Comparison of ENCODE assay signal across 4 cellular contexts in the genomic region with DNA sequence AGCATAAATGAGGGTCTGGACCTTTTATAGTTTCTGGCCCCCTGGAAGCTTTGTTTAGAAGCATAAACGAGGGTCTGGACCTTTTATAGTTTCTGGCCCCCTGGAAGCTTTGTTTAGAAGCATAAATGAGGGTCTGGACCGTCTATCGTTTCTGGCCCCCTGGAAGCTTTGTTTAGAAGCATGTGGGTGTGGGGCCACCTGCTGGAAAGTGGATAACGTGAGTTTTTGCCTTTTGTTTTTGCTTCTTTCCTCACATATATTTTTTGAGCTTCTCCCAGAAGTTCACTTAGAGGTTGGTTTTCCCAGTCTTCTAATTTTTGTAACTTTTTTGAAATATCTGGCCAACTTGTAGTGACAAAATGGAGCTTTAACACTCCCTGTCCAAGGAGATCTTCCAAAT. TPM values are rescaled to one million over a fixed set of nuclear protein-coding genes. Genes with fewer than 3 reads are reported as not detected.
DNase-seq lines count a peak whose midpoint lies in the region; ATAC-seq, FAIRE-seq and TF ChIP-seq lines count a peak whose summit lies in the region.
"Not testable (repeated sequence)": the region's sequence is repeated elsewhere in the genome, so short reads cannot be mapped to it uniquely, and the experiment has no call there.

No MANE protein-coding gene starts in this region.

- H3K9me3 ChIP-seq in DND-41 (ENCODE audit: insufficient read depth, low read length, severe bottlenecking) = peaks cover 26% of the 10 kb centered on the region
- not testable (repeated sequence) for H3K9me3 ChIP-seq in kidney (ENCODE audit: control insufficient read depth in 1 of 2, low read length in 2 of 2)

- H3K4me3 ChIP-seq in DND-41 (ENCODE audit: low read depth in 1 of 2, low read length in 2 of 2); NB4 (ENCODE audit: low read depth, low read length); astrocyte of the cerebellum (ENCODE audit: low read depth, low read length); kidney (ENCODE audit: low read length in 2 of 2): not testable (repeated sequence)

- H4K20me1 ChIP-seq in DND-41 (ENCODE audit: insufficient read depth, low read length) = not testable (repeated sequence)

- intact Hi-C loops in kidney (cut with DNase I) = not testable (repeated sequence)

- ATAC-seq in DND-41 (ENCODE audit: insufficient read depth, low read depth) = not testable (repeated sequence)

- in situ Hi-C loops in astrocyte of the cerebellum (cut with HindIII; ENCODE audit: low sequenced_read_pairs) = not testable (repeated sequence)

- not testable (repeated sequence) for H3K79me2 ChIP-seq in DND-41 (ENCODE audit: insufficient read depth, low read length)

- H3K36me3 ChIP-seq in DND-41 (ENCODE audit: insufficient read depth, low read length); kidney (ENCODE audit: control insufficient read depth in 1 of 2, insufficient read depth in 2 of 2, low read length in 2 of 2): not testable (repeated sequence)

- H3K27me3 ChIP-seq in DND-41 (ENCODE audit: insufficient read depth, low read length, poor library complexity) = not testable (repeated sequence)

- TF ChIP-seq CTCF in DND-41 (IDR thresholded peaks at IDR 0.05; ENCODE audit: borderline replicate concordance, extremely low read depth, low read length, poor library complexity, severe bottlenecking) (peak; percentile 17), NB4 (IDR thresholded peaks at IDR 0.05; ENCODE audit: low read depth, low read length) (peak; percentile 8), astrocyte of the cerebellum (IDR thresholded peaks at IDR 0.05; ENCODE audit: low read depth, low read length, missing control alignments) (peak; percentile 18), kidney (IDR thresholded peaks at IDR 0.05; ENCODE audit: borderline replicate concordance, extremely low read depth, insufficient read depth) (peak; percentile 30)

- H2AFZ ChIP-seq in DND-41 (ENCODE audit: low read depth, low read length) = not testable (repeated sequence)

- not testable (repeated sequence) for H3K9ac ChIP-seq in DND-41 (ENCODE audit: low read depth, low read length); kidney (ENCODE audit: low read length in 2 of 2)

- not testable (repeated sequence) for H3K4me2 ChIP-seq in DND-41 (ENCODE audit: insufficient read depth, low read length)

- DNase-seq in DND-41; astrocyte of the cerebellum (ENCODE audit: low read depth); kidney: not testable (repeated sequence)
- peak; percentile 38 for DNase-seq in NB4 (ENCODE audit: low read depth)

- TF ChIP-seq POLR2A in NB4 (IDR thresholded peaks at IDR 0.05; ENCODE audit: extremely low read depth, insufficient read length) = not testable (repeated sequence)

- not testable (repeated sequence) for H3K4me1 ChIP-seq in DND-41 (ENCODE audit: insufficient read depth, low read length); kidney (ENCODE audit: control insufficient read depth in 1 of 2, insufficient read depth in 1 of 2, low read depth in 1 of 2, low read length in 2 of 2)

- not testable (repeated sequence) for H3K27ac ChIP-seq in DND-41 (ENCODE audit: low read length); kidney (ENCODE audit: low read depth in 2 of 2, low read length in 2 of 2)

- not testable (repeated sequence) for FAIRE-seq in kidney (lab: Jason Lieb, UNC)

RNA-seq across cellular contexts. Expression of a gene that starts 17.8 kb away (rescaled TPM):
- 3.2 TPM for total RNA-seq in kidney
- polyA plus RNA-seq in kidney (ENCODE audit: insufficient read depth, low read depth, low replicate concordance) = 0.39 TPM

RNA-seq across cellular contexts. Expression of a gene that starts 22.2 kb away (rescaled TPM):
- 69.0 TPM for total RNA-seq in kidney
- polyA plus RNA-seq in kidney (ENCODE audit: insufficient read depth, low read depth, low replicate concordance) = 317 TPM

RNA-seq across cellular contexts. Expression of a gene that starts 33.3 kb away (rescaled TPM):
- 113 TPM for total RNA-seq in kidney
- 264 TPM for polyA plus RNA-seq in kidney (ENCODE audit: insufficient read depth, low read depth, low replicate concordance)

RNA-seq across cellular contexts. Expression of a gene that starts 38.7 kb away (rescaled TPM):
- 10.4 TPM for total RNA-seq in kidney
- 6.3 TPM for polyA plus RNA-seq in kidney (ENCODE audit: insufficient read depth, low read depth, low replicate concordance)

RNA-seq across cellular contexts. Expression of a gene that starts 42.2 kb away (rescaled TPM):
- 29.8 TPM for total RNA-seq in kidney
- polyA plus RNA-seq in kidney (ENCODE audit: insufficient read depth, low read depth, low replicate concordance) = 27.0 TPM
